In genomic region chr3:183285828-183286457, GRCh38 we compare ENCODE assay signal across 8 cellular contexts. TPM values are rescaled to one million over a fixed set of nuclear protein-coding genes. Genes with fewer than 3 reads are reported as not detected.
A peak's percentile ranks its signal among the peaks of the same experiment; 100 is the strongest.
DNase-seq lines count a peak whose midpoint lies in the region; ATAC-seq and TF ChIP-seq lines count a peak whose summit lies in the region.

No MANE protein-coding gene starts in this region.

- no peak for TF ChIP-seq CTCF in cardiac fibroblast (IDR thresholded peaks at IDR 0.05; ENCODE audit: low read depth, low read length)

- no peak overlapping the region for H3K4me3 ChIP-seq in cardiac fibroblast (replicated peaks in 1 of 2; ENCODE audit: low read depth in 2 of 2, low read length in 2 of 2)

- ATAC-seq in GM18502 (IDR thresholded peaks at IDR 0.05; ENCODE audit: poor library complexity, unreplicated experiment) (peak; percentile 99), HG02763 (IDR thresholded peaks at IDR 0.05; ENCODE audit: unreplicated experiment) (peak; percentile 95), left lobe of liver (peak; percentile 72)

- DNase-seq in NCI-H2029 (lab: John Stamatoyannopoulos, UW) (peak; percentile 95), cardiac fibroblast (ENCODE audit: low read depth in 2 of 2) (peak; percentile 99), left lobe of liver (ENCODE audit: low spot score) (peak; percentile 59), COR-L47 (lab: John Stamatoyannopoulos, UW) (no peak)
- DNase-seq in activated CD4-positive, CD25-positive, alpha-beta regulatory T cell treated with anti-CD3 and anti-CD28 coated beads, Interleukin-2, amount 50 U/mL, for 16 hours (ENCODE audit: low read depth, low spot score) = peak; percentile 86
- peak; percentile 84 to 94 for DNase-seq in stimulated activated CD4-positive, alpha-beta T cell treated with anti-CD3 and anti-CD28 coated beads, Interleukin-4, amount 100 ng/mL, for 48 hours (ENCODE audit: low read depth in 2 of 2)

RNA-seq across cellular contexts. Expression of gene B3GNT5, which starts 32.9 kb away (rescaled TPM):
- total RNA-seq in left lobe of liver = 0.70 TPM
